Comparison of ENCODE assay signal across 1 cellular context in genomic region chr21:34351786-34352241, GRCh38.
TF ChIP-seq lines count a peak whose summit lies in the region.

No MANE protein-coding gene starts in this region.

TF ChIP-seq in K562, 482 proteins besides CTCF, POLR2A, EP300 and RAD21 (continued from another document):
- TF ChIP-seq MLLT1 (IDR thresholded peaks at IDR 0.05) (no peak), E2F6 (IDR thresholded peaks at IDR 0.05; ENCODE audit: borderline replicate concordance in 1 of 2, extremely low read depth in 1 of 2, insufficient read depth in 1 of 2, insufficient read length in 1 of 2, low read depth in 1 of 2, low read length in 1 of 2, poor library complexity in 1 of 2, severe bottlenecking in 1 of 2) (peak in 1 of 2 experiments; percentile 52), ZFP36 (IDR thresholded peaks at IDR 0.05; ENCODE audit: low read depth, low read length, partially characterized antibody) (peak; percentile 45), JUND (IDR thresholded peaks at IDR 0.05; ENCODE audit: borderline replicate concordance, low read depth, low read length) (peak; percentile 39; the same call in 1 of the 2 replicates), JUND (tag; IDR thresholded peaks at IDR 0.05; ENCODE audit: borderline replicate concordance, low read depth, low read length) (no peak), CBX1 (IDR thresholded peaks at IDR 0.05; ENCODE audit: low read depth) (no peak), TGIF2 (CRISPR knock-in tag; IDR thresholded peaks at IDR 0.05) (no peak), STAG1 (CRISPR knock-in tag; IDR thresholded peaks at IDR 0.05; ENCODE audit: borderline replicate concordance) (peak; percentile 92; the same call in 1 of the 2 replicates), ZBTB7A (IDR thresholded peaks at IDR 0.05; ENCODE audit: borderline replicate concordance, control insufficient read depth, low read depth, low read length) (no peak), SMC3 (conservative IDR thresholded peaks at IDR 0.05; ENCODE audit: insufficient read depth, low read depth, low read length) (peak; percentile 79), GABPA (tag; conservative IDR thresholded peaks at IDR 0.05; ENCODE audit: low read depth) (no peak), MAX (CRISPR knock-in tag; IDR thresholded peaks at IDR 0.05) (peak; percentile 79), PKNOX1 (IDR thresholded peaks at IDR 0.05) (0 out of 2 replicates have a peak, but pooled peaks have one; percentile 5)
